ENCODE assay signal across 19 cellular contexts in the genomic region with DNA sequence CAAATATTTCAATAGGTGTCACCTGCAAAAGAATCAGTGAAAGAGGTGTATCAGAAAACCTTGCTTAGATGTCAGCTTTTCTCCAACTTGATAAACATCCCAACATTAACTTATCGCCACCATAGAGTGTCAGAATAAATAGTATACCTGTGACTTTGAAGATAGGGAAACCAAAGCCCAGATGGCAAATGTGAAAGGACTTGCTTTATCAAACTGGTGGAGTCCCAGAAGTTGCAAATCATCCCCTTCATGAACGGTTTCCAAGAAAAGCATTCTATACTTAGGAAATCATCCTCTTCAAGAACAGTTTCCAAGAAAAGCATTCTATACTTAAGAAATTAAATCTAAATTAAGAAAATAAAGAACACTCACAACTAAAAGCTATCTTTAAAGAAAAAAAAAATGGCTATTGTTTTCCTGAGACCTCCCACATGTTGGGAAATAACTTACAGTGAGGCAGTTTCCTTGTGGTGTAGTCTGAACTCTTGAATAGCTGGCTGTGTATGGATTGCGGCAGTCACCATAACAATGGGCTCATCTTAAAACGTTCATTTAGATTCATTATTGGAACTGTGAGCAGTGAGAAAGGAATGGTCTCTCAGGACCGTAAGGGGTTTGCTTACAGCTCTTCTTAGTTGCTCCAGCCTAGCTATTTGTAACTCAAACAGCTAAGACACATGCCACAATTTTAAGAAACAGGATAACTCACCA. TPM values are rescaled to one million over a fixed set of nuclear protein-coding genes. Genes with fewer than 3 reads are reported as not detected.
DNase-seq lines count a peak whose midpoint lies in the region; ATAC-seq and TF ChIP-seq lines count a peak whose summit lies in the region.
"Had no signal": no experiment of that assay in that cellular context is flagged by ENCODE, and none has a peak within 500 bp of the region (broad histone marks: within the 10 kb centered on the region; RNA-seq: fewer than 3 reads in every experiment).

No MANE protein-coding gene starts in this region.

- CTCF ChIA-PET in mammary epithelial cell (lab: Charles Lee; ENCODE audit: low non-redundant PET) (no interaction called here), MCF 10A (lab: Yijun Ruan, JAX) (interaction anchor here (0.6 kb wide), 2 partner anchors 165 to 336 kb away, joined by 3 read pairs; no protein-coding TSS in a partner anchor)
- CTCF ChIA-PET in activated CD4-positive, alpha-beta T cell treated with anti-CD3 and anti-CD28 coated beads for 36 hours (lab: Charles Lee) = interaction anchor here (0.5 kb wide), 1 partner anchor 989 kb away, joined by 3 read pairs; no protein-coding TSS in a partner anchor

- H3K79me2 ChIP-seq in mammary epithelial cell (ENCODE audit: insufficient read depth, low read length) = peaks cover 11% of the 10 kb centered on the region

- no peak overlapping the region for H3K4me2 ChIP-seq in mammary epithelial cell (ENCODE audit: insufficient read depth, low read depth, low read length)

- H3K4me3 ChIP-seq in mammary epithelial cell (replicated peaks in 1 of 3; ENCODE audit: insufficient read depth in 1 of 3, low read depth in 2 of 3, low read length in 3 of 3) (no peak overlapping the region), adipocyte (ENCODE audit: low read length) (no peak overlapping the region), fibroblast of pulmonary artery (replicated peaks; ENCODE audit: low read depth, low read length) (no peak overlapping the region), gastrocnemius medialis (no peak overlapping the region)
- H3K4me3 ChIP-seq: lower lobe of right lung, tibial nerve had no signal

- H3K4me1 Mint-ChIP-seq in MCF 10A (ENCODE audit: insufficient read depth, unreplicated experiment) = no peaks in the 10 kb centered on the region
- no peaks in the 10 kb centered on the region for H3K4me1 Mint-ChIP-seq in activated CD4-positive, alpha-beta T cell treated with anti-CD3 and anti-CD28 coated beads for 36 hours
- H3K4me1 Mint-ChIP-seq: activated CD4-positive, alpha-beta T cell treated with anti-CD3 and anti-CD28 coated beads, Interleukin-2, amount 10 ng/mL, durations not matched to agents 24 days and 14 days had no signal

- H3K36me3 Mint-ChIP-seq in MCF 10A (ENCODE audit: insufficient read depth, unreplicated experiment) = peaks cover 41% of the 10 kb centered on the region
- H3K36me3 Mint-ChIP-seq in activated CD4-positive, alpha-beta T cell treated with anti-CD3 and anti-CD28 coated beads for 36 hours (ENCODE audit: low read depth) = peaks cover 8% of the 10 kb centered on the region

- in situ Hi-C loops in mammary epithelial cell (cut with MboI; ENCODE audit: low sequenced_read_pairs in 2 of 2) (loop anchor here in 1 of 2 donors (25.0 kb wide), 1 partner anchor 246 kb away; no protein-coding TSS in a partner anchor), gastrocnemius medialis (cut with MboI; ENCODE audit: low sequenced_read_pairs in 4 of 4) (no loop called here)

- no peak for TF ChIP-seq POLR2A in gastrocnemius medialis (IDR thresholded peaks at IDR 0.05)

- no peak overlapping the region for H3K27ac ChIP-seq in mammary epithelial cell (ENCODE audit: insufficient read depth, low read depth, low read length)
- H3K27ac ChIP-seq in gastrocnemius medialis = peak overlapping the region; percentile 30 to 54 (median 50)
- H3K27ac ChIP-seq: lower lobe of right lung had no signal

- no peak overlapping the region for H2AFZ ChIP-seq in mammary epithelial cell (ENCODE audit: low read depth, low read length)

- H3K9me3 Mint-ChIP-seq in MCF 10A (ENCODE audit: unreplicated experiment) = no peaks in the 10 kb centered on the region
- H3K9me3 Mint-ChIP-seq in activated CD4-positive, alpha-beta T cell treated with anti-CD3 and anti-CD28 coated beads for 36 hours (ENCODE audit: low read depth) = no peaks in the 10 kb centered on the region
- H3K9me3 Mint-ChIP-seq: effector memory CD8-positive, alpha-beta T cell had no signal

- intact Hi-C loops in mammary epithelial cell (cut with micrococcal nuclease) (no loop called here), MCF 10A (cut with micrococcal nuclease) (no loop called here), gastrocnemius medialis (cut with DNase I; ENCODE audit: low total_unique reads) (no loop called here)
- intact Hi-C loops in activated CD4-positive, alpha-beta T cell treated with anti-CD3 and anti-CD28 coated beads for 36 hours (cut with DNase I, micrococcal nuclease) = no loop called here

- no peak for TF ChIP-seq CTCF in mammary epithelial cell (conservative IDR thresholded peaks at IDR 0.05 in 1 of 2, IDR thresholded peaks at IDR 0.05 in 1 of 2; ENCODE audit: extremely low read depth in 1 of 2, insufficient read depth in 1 of 2, low read depth in 1 of 2, low read length in 2 of 2)
- no peak for TF ChIP-seq CTCF in MCF 10A (IDR thresholded peaks at IDR 0.05; ENCODE audit: unreplicated experiment)
- TF ChIP-seq CTCF in fibroblast of pulmonary artery (IDR thresholded peaks at IDR 0.05; ENCODE audit: low read length, missing control alignments) = no peak
- TF ChIP-seq CTCF in gastrocnemius medialis (IDR thresholded peaks at IDR 0.05 in 4 of 5, conservative IDR thresholded peaks at IDR 0.05 in 1 of 5) = no peak

- no peaks in the 10 kb centered on the region for H3K27me3 ChIP-seq in mammary epithelial cell (ENCODE audit: insufficient read depth, low read length)
- H3K27me3 ChIP-seq in adipocyte (replicated peaks; ENCODE audit: control insufficient read depth, insufficient read depth, low read length) = no peaks in the 10 kb centered on the region
- no peaks in the 10 kb centered on the region for H3K27me3 ChIP-seq in gastrocnemius medialis
- H3K27me3 ChIP-seq: tibial nerve had no signal

- H3K9ac ChIP-seq in mammary epithelial cell (ENCODE audit: insufficient read depth, low read length) (no peak overlapping the region), adipocyte (ENCODE audit: low read length) (no peak overlapping the region)

- H4K20me1 ChIP-seq in mammary epithelial cell (ENCODE audit: insufficient read depth, low read length) = no peaks in the 10 kb centered on the region

- H3K27me3 Mint-ChIP-seq in MCF 10A (ENCODE audit: insufficient read depth, unreplicated experiment) = no peaks in the 10 kb centered on the region
- H3K27me3 Mint-ChIP-seq in activated CD4-positive, alpha-beta T cell treated with anti-CD3 and anti-CD28 coated beads for 36 hours = no peaks in the 10 kb centered on the region
- H3K27me3 Mint-ChIP-seq: activated CD4-positive, alpha-beta T cell treated with anti-CD3 and anti-CD28 coated beads, Interleukin-2, amount 10 ng/mL, durations not matched to agents 24 days and 14 days; effector memory CD8-positive, alpha-beta T cell had no signal

- DNase-seq in mammary epithelial cell (peak; percentile 27), MCF 10A (ENCODE audit: unreplicated experiment) (no peak), adipocyte (ENCODE audit: low read depth) (peak; percentile 71), fibroblast of pulmonary artery (ENCODE audit: low read depth) (peak; percentile 94), gastrocnemius medialis (no peak), NCI-H2029 (lab: John Stamatoyannopoulos, UW) (no peak)
- DNase-seq in stimulated activated CD8-positive, alpha-beta memory T cell treated with anti-CD3 and anti-CD28 coated beads, Interleukin-4, amount 100 ng/mL, for 48 hours = no peak
- no peak for DNase-seq in activated CD4-positive, alpha-beta T cell treated with anti-CD3 and anti-CD28 coated beads for 36 hours
- DNase-seq: activated T-cell treated with anti-CD3 and anti-CD28 coated beads, Interleukin-2, amount 50 U/mL, for 48 hours; amygdala; effector memory CD8-positive, alpha-beta T cell; lower lobe of right lung; MM.1S; NCI-H446 treated with DMSO at 0.1 percent for 48 hours; occipital lobe had no signal

- POLR2A ChIA-PET in MCF 10A (lab: Yijun Ruan, JAX) = no interaction called here
- POLR2A ChIA-PET in activated CD4-positive, alpha-beta T cell treated with anti-CD3 and anti-CD28 coated beads for 36 hours (lab: Charles Lee) = no interaction called here

- WGBS in mammary epithelial cell (ENCODE audit: low coverage, missing lambda C conversion rate) = 72% methylated on average over 5 of the region's 5 CpGs

- H3K4me3 Mint-ChIP-seq in MCF 10A (ENCODE audit: unreplicated experiment) = no peak overlapping the region
- H3K4me3 Mint-ChIP-seq in activated CD4-positive, alpha-beta T cell treated with anti-CD3 and anti-CD28 coated beads for 36 hours = no peak overlapping the region
- H3K4me3 Mint-ChIP-seq: activated CD4-positive, alpha-beta T cell treated with anti-CD3 and anti-CD28 coated beads, Interleukin-2, amount 10 ng/mL, durations not matched to agents 24 days and 14 days; effector memory CD8-positive, alpha-beta T cell had no signal

- no peaks in the 10 kb centered on the region for H3K9me3 ChIP-seq in mammary epithelial cell (replicated peaks; ENCODE audit: insufficient read depth, low read length)
- H3K9me3 ChIP-seq in adipocyte (ENCODE audit: control insufficient read depth, low read length) = no peaks in the 10 kb centered on the region
- H3K9me3 ChIP-seq in gastrocnemius medialis = no peaks in the 10 kb centered on the region
- H3K9me3 ChIP-seq: lower lobe of right lung, tibial nerve had no signal

- BruUV-seq in mammary epithelial cell (replicated peaks; lab: Mats Ljungman, UMichigan) (no TSS peak), MCF 10A (replicated peaks; lab: Mats Ljungman, UMichigan) (no TSS peak)

- dilution Hi-C loops in mammary epithelial cell (cut with HindIII; ENCODE audit: low sequenced_read_pairs) = no loop called here

- H3K36me3 ChIP-seq in mammary epithelial cell (ENCODE audit: insufficient read depth, low read length) (peaks cover 3% of the 10 kb centered on the region), adipocyte (ENCODE audit: control insufficient read depth, insufficient read depth, low read length, severe bottlenecking) (peaks cover 43% of the 10 kb centered on the region), gastrocnemius medialis (no peaks in the 10 kb centered on the region)

- ATAC-seq in gastrocnemius medialis = peak in 1 of 2 donors; percentile 18
- no peak for ATAC-seq in activated CD4-positive, alpha-beta T cell treated with anti-CD3 and anti-CD28 coated beads for 36 hours
- ATAC-seq: effector memory CD8-positive, alpha-beta T cell; lower lobe of right lung had no signal

- H3K27ac Mint-ChIP-seq in MCF 10A (ENCODE audit: low read depth, unreplicated experiment) = no peak overlapping the region
- H3K27ac Mint-ChIP-seq in activated CD4-positive, alpha-beta T cell treated with anti-CD3 and anti-CD28 coated beads for 36 hours = no peak overlapping the region
- H3K27ac Mint-ChIP-seq: activated CD4-positive, alpha-beta T cell treated with anti-CD3 and anti-CD28 coated beads, Interleukin-2, amount 10 ng/mL, durations not matched to agents 24 days and 14 days; effector memory CD8-positive, alpha-beta T cell had no signal

- H3K4me1 ChIP-seq in mammary epithelial cell (ENCODE audit: insufficient read depth, low read length) = no peaks in the 10 kb centered on the region
- H3K4me1 ChIP-seq in adipocyte (ENCODE audit: control insufficient read depth, insufficient read depth, low read length) = peaks cover 15% of the 10 kb centered on the region
- H3K4me1 ChIP-seq in gastrocnemius medialis = peaks cover 20 to 34% of the 10 kb centered on the region in 2 donors
- H3K4me1 ChIP-seq: lower lobe of right lung had no signal

RNA-seq across cellular contexts. Expression of gene GHSR, which starts 56.5 kb away (rescaled TPM):
- total RNA-seq in mammary epithelial cell (not detected), MCF 10A (2022) (not detected in 2 replicates), gastrocnemius medialis (not detected)
- not detected for polyA plus RNA-seq in mammary epithelial cell
- polyA minus RNA-seq in mammary epithelial cell = not detected
- not detected for total RNA-seq in activated CD4-positive, alpha-beta T cell treated with anti-CD3 and anti-CD28 coated beads for 36 hours
- total RNA-seq: A673; activated CD4-positive, alpha-beta T cell treated with anti-CD3 and anti-CD28 coated beads, Interleukin-2, amount 10 ng/mL, durations not matched to agents 24 days and 14 days; lower lobe of right lung; occipital lobe; T-helper 1 cell treated with Interleukin-12 subunit alpha and Interleukin-12 subunit beta and Interleukin-4 antibody, amounts not matched to agents 30 ng/mL and 1 ng/mL, for 36 hours; tibial nerve had no signal

Comparison
In these comparisons a context has a peak if more than half of its experiments do, and no peak if none do; other contexts are left out.
1. DNase-seq: peak in mammary epithelial cell (single experiment), adipocyte (single experiment) and fibroblast of pulmonary artery (single experiment); none in MCF 10A (single experiment), gastrocnemius medialis (0 of 2), stimulated activated CD8-positive, alpha-beta memory T cell treated with anti-CD3 and anti-CD28 coated beads, Interleukin-4, amount 100 ng/mL, for 48 hours (single experiment), NCI-H2029 (single experiment) and activated CD4-positive, alpha-beta T cell treated with anti-CD3 and anti-CD28 coated beads for 36 hours (single experiment).